17 cellular contexts compared by ENCODE assay signal in genomic region chr18:46252754-46253153, GRCh38.
DNase-seq lines count a peak whose midpoint lies in the region; ATAC-seq and TF ChIP-seq lines count a peak whose summit lies in the region.
"Had no signal": no experiment of that assay in that cellular context is flagged by ENCODE, and none has a peak within 500 bp of the region (broad histone marks: within the 10 kb centered on the region; RNA-seq: fewer than 3 reads in every experiment).

No MANE protein-coding gene starts in this region.

- peaks cover 8 to 23% of the 10 kb centered on the region in 2 donors for H3K36me3 Mint-ChIP-seq in activated T-cell treated with anti-CD3 and anti-CD28 coated beads, Interleukin-2, amount 50 U/mL, for 72 hours (ENCODE audit: insufficient read depth in 2 of 2)

- TF ChIP-seq CTCF in VCaP (conservative IDR thresholded peaks at IDR 0.05) (no peak), fibroblast of the aortic adventitia (IDR thresholded peaks at IDR 0.05; ENCODE audit: insufficient read depth, low read length) (no peak), OCI-LY7 (conservative IDR thresholded peaks at IDR 0.05; ENCODE audit: low read length) (no peak)

- no peak for DNase-seq in activated T-cell treated with anti-CD3 and anti-CD28 coated beads, Interleukin-2, amount 50 U/mL, for 72 hours
- no peak for DNase-seq in activated T-cell treated with anti-CD3 and anti-CD28 coated beads for 4 hours
- DNase-seq in fibroblast of the aortic adventitia (ENCODE audit: low read depth), result peak; percentile 9
- no peak for DNase-seq in OCI-LY7 (ENCODE audit: low spot score)
- DNase-seq in SIG-M5 (lab: John Stamatoyannopoulos, UW), result no peak
- DNase-seq: activated CD8-positive, alpha-beta memory T cell treated with anti-CD3 and anti-CD28 coated beads, Interleukin-2, amount 50 U/mL, for 4 hours; COR-L47; NCI-H1436 treated with DMSO at 0.1 percent for 48 hours; NK-92 treated with Interleukin-12 subunit alpha and Interleukin-12 subunit beta, amount 100 ng/mL, for 24 hours; retina; stimulated activated naive CD4-positive, alpha-beta T cell; SW 1271; WERI-Rb-1 had no signal

- H3K27me3 Mint-ChIP-seq in activated T-cell treated with anti-CD3 and anti-CD28 coated beads, Interleukin-2, amount 50 U/mL, for 72 hours (ENCODE audit: low read depth), result no peaks in the 10 kb centered on the region

- H3K9me3 Mint-ChIP-seq in activated T-cell treated with anti-CD3 and anti-CD28 coated beads, Interleukin-2, amount 50 U/mL, for 72 hours, result no peaks in the 10 kb centered on the region

- BruUV-seq in OCI-LY7 (replicated peaks; lab: Mats Ljungman, UMichigan), result no TSS peak

- no peak overlapping the region for H2AFZ ChIP-seq in OCI-LY7 (ENCODE audit: low read length)
- H2AFZ ChIP-seq: hepatocyte had no signal

- H3K4me3 Mint-ChIP-seq in activated T-cell treated with anti-CD3 and anti-CD28 coated beads, Interleukin-2, amount 50 U/mL, for 72 hours, result no peak overlapping the region

- no peaks in the 10 kb centered on the region for H3K9me2 ChIP-seq in OCI-LY7 (ENCODE audit: insufficient read depth, low read length)

- peak overlapping the region; percentile 61 for H3K27ac Mint-ChIP-seq in activated T-cell treated with anti-CD3 and anti-CD28 coated beads, Interleukin-2, amount 50 U/mL, for 72 hours

- H3K27ac ChIP-seq in VCaP (peak overlapping the region; percentile 97; the same call in 1 of the 2 replicates), subcutaneous abdominal adipose tissue (ENCODE audit: low read depth, low read length) (peak overlapping the region; percentile 25), OCI-LY7 (ENCODE audit: low read depth, low read length, poor library complexity, severe bottlenecking) (no peak overlapping the region)
- H3K27ac ChIP-seq: hepatocyte, WERI-Rb-1 had no signal

- POLR2A ChIA-PET in OCI-LY7 (lab: Charles Lee), result interaction anchor here (0.9 kb wide), 1 partner anchor 91 kb away, joined by 3 read pairs; no protein-coding TSS in a partner anchor

- no peak for ATAC-seq in activated T-cell treated with anti-CD3 and anti-CD28 coated beads, Interleukin-2, amount 50 U/mL, for 72 hours (replicated peaks in 1 of 2)
- ATAC-seq in activated CD4-positive, CD25-positive, alpha-beta regulatory T cell treated with anti-CD3 and anti-CD28 coated beads, Interleukin-2, amount 50 U/mL, for 24 hours, result no peak

- H3K36me3 ChIP-seq in subcutaneous abdominal adipose tissue (ENCODE audit: control insufficient read depth in 5 of 5, insufficient read depth in 5 of 5, low read length in 5 of 5) (peaks cover 0 to 7% (median 2%) of the 10 kb centered on the region in 5 donors), OCI-LY7 (ENCODE audit: insufficient read depth, low read length) (peaks cover 12% of the 10 kb centered on the region; the same call in 1 of the 2 replicates)

- H3K9ac ChIP-seq in subcutaneous abdominal adipose tissue (ENCODE audit: low read length in 5 of 5), result peak overlapping the region in 1 of 5 donors; percentile 35

- H3K4me3 ChIP-seq in fibroblast of the aortic adventitia (ENCODE audit: low read depth, low read length) (no peak overlapping the region), subcutaneous abdominal adipose tissue (ENCODE audit: low read depth in 1 of 5, low read length in 5 of 5) (no peak overlapping the region), OCI-LY7 (ENCODE audit: low read depth, low read length, poor library complexity, severe bottlenecking) (no peak overlapping the region)
- H3K4me3 ChIP-seq: hepatocyte had no signal

- no peak overlapping the region for H3K4me2 ChIP-seq in OCI-LY7 (ENCODE audit: low read length)
- H3K4me2 ChIP-seq: hepatocyte had no signal

- H3K4me1 Mint-ChIP-seq in activated T-cell treated with anti-CD3 and anti-CD28 coated beads, Interleukin-2, amount 50 U/mL, for 72 hours (ENCODE audit: low read depth), result peaks cover 64% of the 10 kb centered on the region

- CTCF ChIA-PET in OCI-LY7 (lab: Charles Lee; ENCODE audit: unreplicated experiment), result no interaction called here

- H3K9me3 ChIP-seq in subcutaneous abdominal adipose tissue (ENCODE audit: control insufficient read depth in 5 of 5, low read length in 5 of 5) (no peaks in the 10 kb centered on the region), OCI-LY7 (ENCODE audit: low read length) (no peaks in the 10 kb centered on the region)

- intact Hi-C loops in OCI-LY7 (cut with micrococcal nuclease; ENCODE audit: unreplicated experiment), result loop anchor here (5.0 kb wide), 1 partner anchor 80 kb away; a partner anchor contains a TSS

- H3K27me3 ChIP-seq in subcutaneous abdominal adipose tissue (ENCODE audit: control insufficient read depth in 5 of 5, insufficient read depth in 4 of 5, low read length in 5 of 5), result no peaks in the 10 kb centered on the region
- H3K27me3 ChIP-seq: hepatocyte had no signal

- H3K4me1 ChIP-seq in subcutaneous abdominal adipose tissue (ENCODE audit: control insufficient read depth in 5 of 5, insufficient read depth in 5 of 5, low read length in 5 of 5) (peaks cover 0 to 26% (median 17%) of the 10 kb centered on the region in 5 donors), OCI-LY7 (ENCODE audit: insufficient read depth, low read length, poor library complexity, severe bottlenecking) (peaks cover 27% of the 10 kb centered on the region)

- H3K79me2 ChIP-seq in OCI-LY7 (ENCODE audit: insufficient read depth, low read depth, low read length), result peaks cover 20% of the 10 kb centered on the region; the same call in 1 of the 2 replicates

- no peaks in the 10 kb centered on the region for H4K20me1 ChIP-seq in OCI-LY7 (ENCODE audit: insufficient read depth, low read length)
